In the genomic region with DNA sequence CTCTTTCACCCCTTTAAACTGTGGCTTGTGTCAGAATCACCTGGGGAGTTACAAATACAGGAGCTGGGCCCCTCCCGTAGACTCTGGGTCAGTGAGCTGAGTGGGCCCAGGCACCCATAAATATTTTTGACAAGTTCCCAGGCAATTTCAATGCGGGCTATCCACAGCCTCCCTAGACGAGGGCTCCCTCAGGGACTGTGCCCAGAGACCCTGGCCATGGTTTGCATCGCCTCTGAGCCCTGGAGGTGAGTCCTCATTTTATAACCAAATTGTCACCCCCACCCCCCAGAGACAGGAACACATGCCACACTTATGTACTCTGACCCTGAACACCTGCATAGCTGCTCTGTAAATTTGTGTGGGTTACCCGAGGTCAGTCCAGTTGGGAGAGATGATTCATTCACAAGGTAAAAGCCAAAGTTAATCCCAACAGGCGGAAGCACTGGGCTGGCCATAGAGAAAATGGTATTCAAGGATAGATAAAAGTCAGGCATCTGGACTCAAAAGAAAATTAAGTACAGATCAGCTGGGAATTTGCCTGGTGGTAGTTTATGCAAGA, we compare ENCODE assay signal across 27 cellular contexts.
"Had no signal": no experiment of that assay in that cellular context is flagged by ENCODE, and none has a peak within 500 bp of the region (broad histone marks: within the 10 kb centered on the region; RNA-seq: fewer than 3 reads in every experiment).

No MANE protein-coding gene starts in this region.

- H3K4me3 Mint-ChIP-seq: natural killer cell; stimulated activated naive CD8-positive, alpha-beta T cell treated with anti-CD3 and anti-CD28 coated beads, Interleukin-15, amount 100 ng/mL, for 72 hours had no signal

- H3K27me3 ChIP-seq: colonic mucosa, ovary, thyroid gland had no signal

- H3K9me3 ChIP-seq: colonic mucosa, esophagus muscularis mucosa, gastroesophageal sphincter, heart left ventricle, left ventricle myocardium inferior, lower lobe of right lung, ovary, psoas muscle, thyroid gland had no signal

- ATAC-seq: foreskin keratinocyte; gastroesophageal sphincter; heart left ventricle; left cardiac atrium; lower lobe of right lung; natural killer cell; psoas muscle; right cardiac atrium; stimulated activated naive CD8-positive, alpha-beta T cell treated with anti-CD3 and anti-CD28 coated beads, Interleukin-15, amount 100 ng/mL, for 72 hours had no signal

- H3K4me3 ChIP-seq: colonic mucosa, esophagus muscularis mucosa, gastroesophageal sphincter, heart left ventricle, left ventricle myocardium inferior, lower lobe of right lung, ovary, psoas muscle, skin epidermis, thyroid gland had no signal

- DNase-seq: colonic mucosa; dermis blood vessel endothelial cell; effector memory CD4-positive, alpha-beta T cell; foreskin keratinocyte; heart left ventricle; hippocampal formation; left cardiac atrium; left ventricle myocardium inferior; lower lobe of right lung; natural killer cell; occipital lobe; ovary; posterior cingulate gyrus; psoas muscle; right cardiac atrium; stimulated activated CD4-positive, alpha-beta T cell treated with anti-CD3 and anti-CD28 coated beads, Interleukin-15, amount 100 ng/mL, for 24 hours; stimulated activated CD4-positive, alpha-beta T cell treated with anti-CD3 and anti-CD28 coated beads, Interleukin-4, amount 100 ng/mL, for 1 hour; stimulated activated CD8-positive, alpha-beta memory T cell treated with anti-CD3 and anti-CD28 coated beads, Interleukin-4, amount 100 ng/mL, for 48 hours; stimulated activated naive CD4-positive, alpha-beta T cell; stimulated activated naive CD8-positive, alpha-beta T cell treated with anti-CD3 and anti-CD28 coated beads, Interleukin-15, amount 100 ng/mL, for 72 hours; thyroid gland; trophoblast cell had no signal

- H3K27ac Mint-ChIP-seq: natural killer cell; stimulated activated naive CD8-positive, alpha-beta T cell treated with anti-CD3 and anti-CD28 coated beads, Interleukin-15, amount 100 ng/mL, for 72 hours had no signal

- FAIRE-seq: endothelial cell of umbilical vein, islet of Langerhans had no signal

- H3K36me3 Mint-ChIP-seq: natural killer cell had no signal

- H3K4me1 ChIP-seq: colonic mucosa, esophagus muscularis mucosa, foreskin keratinocyte, gastroesophageal sphincter, lower lobe of right lung, psoas muscle, thyroid gland had no signal

- H3K27ac ChIP-seq: colonic mucosa, esophagus muscularis mucosa, foreskin keratinocyte, gastroesophageal sphincter, heart left ventricle, left ventricle myocardium inferior, lower lobe of right lung, ovary, psoas muscle, skin epidermis, thyroid gland had no signal

- H3K36me3 ChIP-seq: colonic mucosa, esophagus muscularis mucosa, gastroesophageal sphincter, heart left ventricle, left ventricle myocardium inferior, lower lobe of right lung, ovary, thyroid gland had no signal

- H3K9me3 Mint-ChIP-seq: natural killer cell; stimulated activated naive CD8-positive, alpha-beta T cell treated with anti-CD3 and anti-CD28 coated beads, Interleukin-15, amount 100 ng/mL, for 72 hours had no signal
